In the genomic region with DNA sequence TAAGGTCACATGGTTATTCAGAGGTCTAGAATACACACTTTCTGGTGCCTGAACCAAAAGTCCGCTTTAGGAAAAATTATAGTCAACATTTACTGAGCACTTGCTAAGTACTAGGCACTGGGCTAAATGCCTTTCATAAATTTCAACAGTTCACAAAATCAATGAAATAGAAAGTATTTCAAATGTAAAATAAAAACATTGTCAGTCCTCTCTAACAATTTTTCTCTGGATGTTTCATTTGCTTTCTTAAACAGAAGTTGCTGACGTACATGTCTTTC, we compare ENCODE assay signal across 27 cellular contexts.
"Had no signal": no experiment of that assay in that cellular context is flagged by ENCODE, and none has a peak within 500 bp of the region (broad histone marks: within the 10 kb centered on the region; RNA-seq: fewer than 3 reads in every experiment).

No MANE protein-coding gene starts in this region.

- H3K36me3 ChIP-seq: esophagus muscularis mucosa, gastroesophageal sphincter, heart left ventricle, left lung, ovary, thoracic aorta, transverse colon, upper lobe of right lung, vagina had no signal

- H3K4me2 ChIP-seq: hepatocyte had no signal

- H3K4me3 ChIP-seq: esophagus muscularis mucosa, gastroesophageal sphincter, heart left ventricle, hepatocyte, left lung, ovary, psoas muscle, thoracic aorta, transverse colon, upper lobe of right lung, vagina had no signal

- H3K27ac Mint-ChIP-seq: endodermal cell; naive thymus-derived CD4-positive, alpha-beta T cell; nephron; stimulated activated naive B cell treated with anti-CD40 and anti-IgM and Interleukin-4, amounts not matched to agents 10 μg/mL and 1 μg/mL and 100 μg/mL, for 72 hours; stimulated activated naive CD8-positive, alpha-beta T cell treated with anti-CD3 and anti-CD28 coated beads, Interleukin-15, Interleukin-2, amounts not matched to agents 100 ng/mL and 50 ng/mL, for 24 hours had no signal

- ATAC-seq: foreskin keratinocyte; gastroesophageal sphincter; left cardiac atrium; naive thymus-derived CD4-positive, alpha-beta T cell; psoas muscle; right cardiac atrium; stimulated activated naive B cell treated with anti-CD40 and anti-IgM and Interleukin-4, amounts not matched to agents 10 μg/mL and 1 μg/mL and 100 μg/mL, for 72 hours had no signal

- H3K79me2 ChIP-seq: hepatocyte had no signal

- H3K27me3 ChIP-seq: esophagus muscularis mucosa, foreskin keratinocyte, gastroesophageal sphincter, heart left ventricle, left lung, ovary, transverse colon, upper lobe of right lung, vagina had no signal

- H3K27me3 Mint-ChIP-seq: stimulated activated naive B cell treated with anti-CD40 and anti-IgM and Interleukin-4, amounts not matched to agents 10 μg/mL and 1 μg/mL and 100 μg/mL, for 72 hours had no signal

- H2AFZ ChIP-seq: hepatocyte had no signal

- H3K4me3 Mint-ChIP-seq: endodermal cell; naive thymus-derived CD4-positive, alpha-beta T cell; nephron; stimulated activated naive B cell treated with anti-CD40 and anti-IgM and Interleukin-4, amounts not matched to agents 10 μg/mL and 1 μg/mL and 100 μg/mL, for 72 hours; stimulated activated naive CD8-positive, alpha-beta T cell treated with anti-CD3 and anti-CD28 coated beads, Interleukin-15, Interleukin-2, amounts not matched to agents 100 ng/mL and 50 ng/mL, for 24 hours had no signal

- H3K9me3 Mint-ChIP-seq: endodermal cell; stimulated activated naive CD8-positive, alpha-beta T cell treated with anti-CD3 and anti-CD28 coated beads, Interleukin-15, Interleukin-2, amounts not matched to agents 100 ng/mL and 50 ng/mL, for 24 hours had no signal

- DNase-seq: effector CD8-positive, alpha-beta T cell; endodermal cell; foreskin keratinocyte; heart left ventricle; left cardiac atrium; left lung; mesendoderm; midbrain; naive thymus-derived CD4-positive, alpha-beta T cell; nucleus accumbens; ovary; posterior cingulate gyrus; psoas muscle; right cardiac atrium; small intestine; stimulated activated CD4-positive, alpha-beta T cell treated with anti-CD3 and anti-CD28 coated beads, Interleukin-15, amount 100 ng/mL, for 24 hours; stimulated activated CD4-positive, alpha-beta T cell treated with anti-CD3 and anti-CD28 coated beads, Interleukin-2, amount 100 ng/mL, for 48 hours; stimulated activated naive B cell treated with anti-CD40 and anti-IgM and Interleukin-4, amounts not matched to agents 10 μg/mL and 1 μg/mL and 100 μg/mL, for 72 hours; transverse colon; upper lobe of right lung had no signal

- H3K4me1 ChIP-seq: foreskin keratinocyte, vagina had no signal

- H3K27ac ChIP-seq: esophagus muscularis mucosa, foreskin keratinocyte, gastroesophageal sphincter, hepatocyte, left lung, ovary, psoas muscle, thoracic aorta, upper lobe of right lung, vagina had no signal

- H3K9me3 ChIP-seq: esophagus muscularis mucosa, gastroesophageal sphincter, heart left ventricle, left lung, ovary, psoas muscle, thoracic aorta, transverse colon, upper lobe of right lung, vagina had no signal
